Comparison of ENCODE assay signal across 2 cellular contexts in genomic region chr7:156594283-156595080, GRCh38.
TF ChIP-seq lines count a peak whose summit lies in the region.

No MANE protein-coding gene starts in this region.

TF ChIP-seq in HEK293, 187 proteins besides CTCF, POLR2A, EP300 and RAD21 (continued from another document):
- peak; percentile 77 for TF ChIP-seq ZNF548 (tag by site-specific recombination; IDR thresholded peaks at IDR 0.05)
TF ChIP-seq in HEK293: peak in this region for 1.

TF ChIP-seq in HepG2, 621 proteins besides CTCF, POLR2A, EP300 and RAD21:
- 0 out of 2 replicates have a peak, but pooled peaks have one; percentile 39 for TF ChIP-seq ZMYM3 (CRISPR knock-in tag; IDR thresholded peaks at IDR 0.05)
- peak; percentile 57 for TF ChIP-seq PAXIP1 (CRISPR knock-in tag; conservative IDR thresholded peaks at IDR 0.05)
- no peak for TF ChIP-seq ZNF709 (CRISPR knock-in tag; IDR thresholded peaks at IDR 0.05)
- TF ChIP-seq ZNF280D (CRISPR knock-in tag; IDR thresholded peaks at IDR 0.05): peak; percentile 81; the same call in 1 of the 2 replicates
